Comparison of ENCODE assay signal across 19 cellular contexts in genomic region chr12:132717011-132717410, GRCh38.
"Had no signal": no experiment of that assay in that cellular context is flagged by ENCODE, and none has a peak within 500 bp of the region (broad histone marks: within the 10 kb centered on the region; RNA-seq: fewer than 3 reads in every experiment).

No MANE protein-coding gene starts in this region.

- H3K9me3 Mint-ChIP-seq: activated CD8-positive, alpha-beta T cell treated with anti-CD3 and anti-CD28 coated beads for 36 hours; activated naive CD8-positive, alpha-beta T cell treated with anti-CD3 and anti-CD28 coated beads for 36 hours had no signal

- H3K27ac ChIP-seq: colonic mucosa, PC-9, WERI-Rb-1 had no signal

- H3K9me3 ChIP-seq: colonic mucosa, SK-N-SH had no signal

- H3K9ac ChIP-seq: SK-N-SH had no signal

- H3K4me3 Mint-ChIP-seq: activated CD4-positive, alpha-beta T cell treated with anti-CD3 and anti-CD28 coated beads for 36 hours; activated CD8-positive, alpha-beta T cell treated with anti-CD3 and anti-CD28 coated beads for 36 hours; activated naive CD8-positive, alpha-beta T cell treated with anti-CD3 and anti-CD28 coated beads for 36 hours had no signal

- H3K4me3 ChIP-seq: colonic mucosa, PC-9 had no signal

- ATAC-seq: activated CD4-positive, alpha-beta T cell treated with anti-CD3 and anti-CD28 coated beads for 36 hours; activated CD8-positive, alpha-beta T cell treated with anti-CD3 and anti-CD28 coated beads for 36 hours had no signal

- H3K27ac Mint-ChIP-seq: activated CD4-positive, alpha-beta T cell treated with anti-CD3 and anti-CD28 coated beads for 36 hours; activated CD8-positive, alpha-beta T cell treated with anti-CD3 and anti-CD28 coated beads for 36 hours; activated naive CD8-positive, alpha-beta T cell treated with anti-CD3 and anti-CD28 coated beads for 36 hours had no signal

- H3K27me3 Mint-ChIP-seq: activated CD4-positive, alpha-beta T cell treated with anti-CD3 and anti-CD28 coated beads for 36 hours; activated CD8-positive, alpha-beta T cell treated with anti-CD3 and anti-CD28 coated beads for 36 hours; activated naive CD8-positive, alpha-beta T cell treated with anti-CD3 and anti-CD28 coated beads for 36 hours had no signal

- DNase-seq: activated CD4-positive, alpha-beta T cell treated with anti-CD3 and anti-CD28 coated beads for 36 hours; activated CD4-positive, alpha-beta T cell treated with anti-CD3 and anti-CD28 coated beads, Interleukin-2, amount 50 U/mL, for 1 hour; activated CD8-positive, alpha-beta memory T cell treated with anti-CD3 and anti-CD28 coated beads, Interleukin-2, amount 50 U/mL, for 48 hours; activated CD8-positive, alpha-beta T cell treated with anti-CD3 and anti-CD28 coated beads for 36 hours; activated effector memory CD4-positive, alpha-beta T cell treated with anti-CD3 and anti-CD28 coated beads, Interleukin-2, amount 50 U/mL, for 16 hours; activated naive CD4-positive, alpha-beta T cell treated with Interleukin-2 at 50 U/mL for 16 hours; activated naive CD8-positive, alpha-beta T cell treated with anti-CD3 and anti-CD28 coated beads for 36 hours; activated T-cell treated with anti-CD3 and anti-CD28 coated beads, Interleukin-2, amount 50 U/mL, for 1 hour; colonic mucosa; NCI-H1048; NCI-H146; NCI-H187 treated with DMSO at 0.1 percent for 48 hours; NCI-H2081 treated with DMSO at 0.1 percent for 48 hours; NCI-H446; NCI-H524; PC-9; SK-N-SH; T-helper 1 cell; WERI-Rb-1 had no signal
